ENCODE assay signal across 15 cellular contexts in genomic region chrX:42739258-42739657, GRCh38. TPM values are rescaled to one million over a fixed set of nuclear protein-coding genes. Genes with fewer than 3 reads are reported as not detected.
DNase-seq lines count a peak whose midpoint lies in the region; ATAC-seq lines count a peak whose summit lies in the region.
"Had no signal": no experiment of that assay in that cellular context is flagged by ENCODE, and none has a peak within 500 bp of the region (broad histone marks: within the 10 kb centered on the region; RNA-seq: fewer than 3 reads in every experiment).

No MANE protein-coding gene starts in this region.

- H3K27ac Mint-ChIP-seq in activated CD4-positive, alpha-beta memory T cell treated with anti-CD3 and anti-CD28 coated beads for 36 hours, result peak overlapping the region; percentile 49
- no peak overlapping the region for H3K27ac Mint-ChIP-seq in activated CD4-positive, alpha-beta memory T cell treated with anti-CD3 and anti-CD28 coated beads, Interleukin-2, amount 10 ng/mL, durations not matched to agents 7 days and 5 days
- H3K27ac Mint-ChIP-seq in stimulated activated memory B cell treated with anti-CD40 and anti-IgM and Interleukin-4, amounts not matched to agents 10 μg/mL and 1 μg/mL and 100 μg/mL, for 72 hours, result peak overlapping the region; percentile 63
- H3K27ac Mint-ChIP-seq: WTC11 had no signal

- DNase-seq in activated CD4-positive, alpha-beta memory T cell treated with anti-CD3 and anti-CD28 coated beads for 36 hours, result no peak
- no peak for DNase-seq in activated CD4-positive, alpha-beta memory T cell treated with anti-CD3 and anti-CD28 coated beads, Interleukin-2, amount 10 ng/mL, durations not matched to agents 7 days and 5 days
- DNase-seq in NAMALWA (ENCODE audit: low spot score), result peak; percentile 13
- DNase-seq in effector memory CD4-positive, alpha-beta T cell, result no peak
- no peak for DNase-seq in NCI-H2196 treated with DMSO at 0.1 percent for 48 hours (lab: John Stamatoyannopoulos, UW; ENCODE audit: unreplicated experiment)
- DNase-seq in ecto neural progenitor cell (ENCODE audit: low spot score), result no peak
- no peak for DNase-seq in EL
- DNase-seq: amygdala, dermis blood vessel endothelial cell, foreskin fibroblast, NCI-H1694 treated with DMSO at 0.1 percent for 48 hours had no signal

- H3K36me3 ChIP-seq in effector memory CD4-positive, alpha-beta T cell (ENCODE audit: control insufficient read depth, insufficient read depth, low read length), result no peaks in the 10 kb centered on the region

- no peaks in the 10 kb centered on the region for H3K9me3 ChIP-seq in effector memory CD4-positive, alpha-beta T cell (ENCODE audit: control insufficient read depth, low read length)

- H3K36me3 Mint-ChIP-seq in activated CD4-positive, alpha-beta memory T cell treated with anti-CD3 and anti-CD28 coated beads for 36 hours, result no peaks in the 10 kb centered on the region
- H3K36me3 Mint-ChIP-seq in activated CD4-positive, alpha-beta memory T cell treated with anti-CD3 and anti-CD28 coated beads, Interleukin-2, amount 10 ng/mL, durations not matched to agents 7 days and 5 days (ENCODE audit: low read depth), result no peaks in the 10 kb centered on the region
- no peaks in the 10 kb centered on the region for H3K36me3 Mint-ChIP-seq in stimulated activated memory B cell treated with anti-CD40 and anti-IgM and Interleukin-4, amounts not matched to agents 10 μg/mL and 1 μg/mL and 100 μg/mL, for 72 hours
- H3K36me3 Mint-ChIP-seq: WTC11 had no signal

- H3K4me3 Mint-ChIP-seq in activated CD4-positive, alpha-beta memory T cell treated with anti-CD3 and anti-CD28 coated beads for 36 hours, result no peak overlapping the region
- no peak overlapping the region for H3K4me3 Mint-ChIP-seq in activated CD4-positive, alpha-beta memory T cell treated with anti-CD3 and anti-CD28 coated beads, Interleukin-2, amount 10 ng/mL, durations not matched to agents 7 days and 5 days
- H3K4me3 Mint-ChIP-seq in stimulated activated memory B cell treated with anti-CD40 and anti-IgM and Interleukin-4, amounts not matched to agents 10 μg/mL and 1 μg/mL and 100 μg/mL, for 72 hours, result no peak overlapping the region
- H3K4me3 Mint-ChIP-seq: WTC11 had no signal

- peaks cover 10% of the 10 kb centered on the region for H3K4me1 Mint-ChIP-seq in activated CD4-positive, alpha-beta memory T cell treated with anti-CD3 and anti-CD28 coated beads for 36 hours (ENCODE audit: low read depth)
- H3K4me1 Mint-ChIP-seq in activated CD4-positive, alpha-beta memory T cell treated with anti-CD3 and anti-CD28 coated beads, Interleukin-2, amount 10 ng/mL, durations not matched to agents 7 days and 5 days, result peaks cover 6% of the 10 kb centered on the region
- no peaks in the 10 kb centered on the region for H3K4me1 Mint-ChIP-seq in stimulated activated memory B cell treated with anti-CD40 and anti-IgM and Interleukin-4, amounts not matched to agents 10 μg/mL and 1 μg/mL and 100 μg/mL, for 72 hours
- H3K4me1 Mint-ChIP-seq: WTC11 had no signal

- no peak overlapping the region for H3K4me3 ChIP-seq in effector memory CD4-positive, alpha-beta T cell (ENCODE audit: insufficient read depth, low read depth, low read length, poor library complexity, severe bottlenecking)

- peak overlapping the region; percentile 13 for H3K27ac ChIP-seq in effector memory CD4-positive, alpha-beta T cell (ENCODE audit: insufficient read depth, low read length, poor library complexity, severe bottlenecking)

- ATAC-seq in stimulated activated memory B cell treated with anti-CD40 and anti-IgM and Interleukin-4, amounts not matched to agents 10 μg/mL and 1 μg/mL and 100 μg/mL, for 72 hours, result peak; percentile 50
- ATAC-seq: WTC11 had no signal

- POLR2A ChIA-PET in activated CD4-positive, alpha-beta memory T cell treated with anti-CD3 and anti-CD28 coated beads for 36 hours (lab: Charles Lee), result no interaction called here
- POLR2A ChIA-PET in activated CD4-positive, alpha-beta memory T cell treated with anti-CD3 and anti-CD28 coated beads, Interleukin-2, amount 10 ng/mL, durations not matched to agents 7 days and 5 days (lab: Charles Lee), result no interaction called here

- H3K4me1 ChIP-seq in effector memory CD4-positive, alpha-beta T cell (ENCODE audit: control insufficient read depth, insufficient read depth, low read length, poor library complexity, severe bottlenecking), result peaks cover 7% of the 10 kb centered on the region

- no peaks in the 10 kb centered on the region for H3K9me3 Mint-ChIP-seq in activated CD4-positive, alpha-beta memory T cell treated with anti-CD3 and anti-CD28 coated beads for 36 hours
- no peaks in the 10 kb centered on the region for H3K9me3 Mint-ChIP-seq in activated CD4-positive, alpha-beta memory T cell treated with anti-CD3 and anti-CD28 coated beads, Interleukin-2, amount 10 ng/mL, durations not matched to agents 7 days and 5 days
- no peaks in the 10 kb centered on the region for H3K9me3 Mint-ChIP-seq in stimulated activated memory B cell treated with anti-CD40 and anti-IgM and Interleukin-4, amounts not matched to agents 10 μg/mL and 1 μg/mL and 100 μg/mL, for 72 hours
- H3K9me3 Mint-ChIP-seq: WTC11 had no signal

- no peaks in the 10 kb centered on the region for H3K27me3 Mint-ChIP-seq in activated CD4-positive, alpha-beta memory T cell treated with anti-CD3 and anti-CD28 coated beads for 36 hours
- no peaks in the 10 kb centered on the region for H3K27me3 Mint-ChIP-seq in activated CD4-positive, alpha-beta memory T cell treated with anti-CD3 and anti-CD28 coated beads, Interleukin-2, amount 10 ng/mL, durations not matched to agents 7 days and 5 days
- no peaks in the 10 kb centered on the region for H3K27me3 Mint-ChIP-seq in stimulated activated memory B cell treated with anti-CD40 and anti-IgM and Interleukin-4, amounts not matched to agents 10 μg/mL and 1 μg/mL and 100 μg/mL, for 72 hours

- H3K27me3 ChIP-seq in effector memory CD4-positive, alpha-beta T cell (replicated peaks; ENCODE audit: control insufficient read depth, insufficient read depth, low read length, poor library complexity, severe bottlenecking), result no peaks in the 10 kb centered on the region

- CTCF ChIA-PET in activated CD4-positive, alpha-beta memory T cell treated with anti-CD3 and anti-CD28 coated beads for 36 hours (lab: Charles Lee), result no interaction called here
- CTCF ChIA-PET in activated CD4-positive, alpha-beta memory T cell treated with anti-CD3 and anti-CD28 coated beads, Interleukin-2, amount 10 ng/mL, durations not matched to agents 7 days and 5 days (lab: Charles Lee), result no interaction called here

- intact Hi-C loops in activated CD4-positive, alpha-beta memory T cell treated with anti-CD3 and anti-CD28 coated beads for 36 hours (cut with micrococcal nuclease), result no loop called here

RNA-seq across cellular contexts. Expression of gene PPP1R2C, which starts 38.7 kb away (rescaled TPM):
- total RNA-seq in activated CD4-positive, alpha-beta memory T cell treated with anti-CD3 and anti-CD28 coated beads for 36 hours, result not detected
- total RNA-seq in activated CD4-positive, alpha-beta memory T cell treated with anti-CD3 and anti-CD28 coated beads, Interleukin-2, amount 10 ng/mL, durations not matched to agents 7 days and 5 days, result not detected
- total RNA-seq: dermis blood vessel endothelial cell, osteocyte, temporal lobe, WTC11 had no signal
